ENCODE assay signal across 12 cellular contexts in genomic region chr3:128217702-128218475, GRCh38.
DNase-seq lines count a peak whose midpoint lies in the region; ATAC-seq and TF ChIP-seq lines count a peak whose summit lies in the region.
"Had no signal": no experiment of that assay in that cellular context is flagged by ENCODE, and none has a peak within 500 bp of the region (broad histone marks: within the 10 kb centered on the region; RNA-seq: fewer than 3 reads in every experiment).

No MANE protein-coding gene starts in this region.

- H3K27ac Mint-ChIP-seq in Caco-2 (ENCODE audit: unreplicated experiment): peak overlapping the region; percentile 78
- H3K27ac Mint-ChIP-seq: naive B cell had no signal

- H3K9me2 ChIP-seq in OCI-LY7 (ENCODE audit: insufficient read depth, low read length): no peaks in the 10 kb centered on the region

- TF ChIP-seq CTCF in Caco-2 (IDR thresholded peaks at IDR 0.05; ENCODE audit: insufficient read depth in 1 of 2, low read depth in 1 of 2, low read length in 1 of 2, severe bottlenecking in 1 of 2, unreplicated experiment in 1 of 2): no peak
- TF ChIP-seq CTCF in OCI-LY7 (conservative IDR thresholded peaks at IDR 0.05; ENCODE audit: low read length): no peak
- TF ChIP-seq CTCF in adrenal gland (IDR thresholded peaks at IDR 0.05): no peak

- DNase-seq in Caco-2: peak in 1 of 2 experiments; percentile 5
- DNase-seq in OCI-LY7 (ENCODE audit: low spot score): peak; percentile 55
- peak; percentile 71 for DNase-seq in fibroblast of the conjunctiva (ENCODE audit: low read depth)
- DNase-seq in activated CD8-positive, alpha-beta memory T cell treated with anti-CD3 and anti-CD28 coated beads, Interleukin-2, amount 50 U/mL, for 48 hours: no peak
- DNase-seq in NCI-H128 (lab: John Stamatoyannopoulos, UW; ENCODE audit: unreplicated experiment): no peak
- no peak for DNase-seq in adrenal gland
- DNase-seq: naive B cell; NCI-H2227 treated with DMSO at 0.1 percent for 48 hours; stimulated activated CD4-positive, alpha-beta T cell treated with anti-CD3 and anti-CD28 coated beads, Interleukin-2, amount 100 ng/mL, for 48 hours; uterus had no signal

- no peak overlapping the region for H3K4me2 ChIP-seq in OCI-LY7 (ENCODE audit: low read length)

- no peaks in the 10 kb centered on the region for H4K20me1 ChIP-seq in OCI-LY7 (ENCODE audit: insufficient read depth, low read length)

- H3K4me3 ChIP-seq in Caco-2 (ENCODE audit: low read depth, low read length) (no peak overlapping the region), OCI-LY7 (ENCODE audit: low read depth, low read length, poor library complexity, severe bottlenecking) (no peak overlapping the region), adrenal gland (no peak overlapping the region)
- H3K4me3 ChIP-seq: uterus had no signal

- intact Hi-C loops in Caco-2 (cut with micrococcal nuclease; ENCODE audit: unreplicated experiment) (no loop called here), OCI-LY7 (cut with micrococcal nuclease; ENCODE audit: unreplicated experiment) (no loop called here), adrenal gland (cut with DNase I) (no loop called here)

- H3K36me3 ChIP-seq in Caco-2 (ENCODE audit: control insufficient read depth, insufficient read depth, low read length): no peaks in the 10 kb centered on the region
- H3K36me3 ChIP-seq in OCI-LY7 (ENCODE audit: insufficient read depth, low read length): peaks cover 7% of the 10 kb centered on the region; the same call in 1 of the 2 replicates
- no peaks in the 10 kb centered on the region for H3K36me3 ChIP-seq in adrenal gland (replicated peaks in 1 of 2)
- H3K36me3 ChIP-seq: uterus had no signal

- no peak overlapping the region for H2AFZ ChIP-seq in OCI-LY7 (ENCODE audit: low read length)

- H3K27me3 ChIP-seq in Caco-2 (replicated peaks; ENCODE audit: control insufficient read depth, insufficient read depth, low read length) (no peaks in the 10 kb centered on the region), adrenal gland (no peaks in the 10 kb centered on the region)
- H3K27me3 ChIP-seq: uterus had no signal

- H3K4me1 ChIP-seq in Caco-2 (no peaks in the 10 kb centered on the region), OCI-LY7 (ENCODE audit: insufficient read depth, low read length, poor library complexity, severe bottlenecking) (peaks cover 8% of the 10 kb centered on the region), adrenal gland (replicated peaks in 1 of 2) (no peaks in the 10 kb centered on the region)
- H3K4me1 ChIP-seq: uterus had no signal

- POLR2A ChIA-PET in Caco-2 (lab: Charles Lee): no interaction called here
- POLR2A ChIA-PET in OCI-LY7 (lab: Charles Lee): interaction anchor here (1.3 kb wide), 1 partner anchor 32 kb away, joined by 3 read pairs; no protein-coding TSS in a partner anchor

- ATAC-seq in GM19463 (IDR thresholded peaks at IDR 0.05; ENCODE audit: unreplicated experiment) (peak; percentile 77), HG03196 (IDR thresholded peaks at IDR 0.05; ENCODE audit: unreplicated experiment) (no peak)

- no peaks in the 10 kb centered on the region for H3K4me1 Mint-ChIP-seq in Caco-2 (ENCODE audit: low read depth, unreplicated experiment)

- no peaks in the 10 kb centered on the region for H3K79me2 ChIP-seq in OCI-LY7 (ENCODE audit: insufficient read depth, low read depth, low read length)

- H3K36me3 Mint-ChIP-seq in Caco-2 (ENCODE audit: insufficient read depth, unreplicated experiment): peaks cover 10% of the 10 kb centered on the region

- TF ChIP-seq POLR2A in adrenal gland (IDR thresholded peaks at IDR 0.05): no peak

- 86% methylated on average over 5 of the region's 5 CpGs for WGBS in adrenal gland, 4 donors

- H3K27me3 Mint-ChIP-seq in Caco-2 (ENCODE audit: insufficient read depth, unreplicated experiment): no peaks in the 10 kb centered on the region
- H3K27me3 Mint-ChIP-seq: naive B cell had no signal

- H3K9me3 Mint-ChIP-seq in Caco-2 (ENCODE audit: unreplicated experiment): peaks cover 10% of the 10 kb centered on the region

- CTCF ChIA-PET in Caco-2 (lab: Charles Lee) (no interaction called here), OCI-LY7 (lab: Charles Lee; ENCODE audit: unreplicated experiment) (no interaction called here)

- BruUV-seq in Caco-2 (replicated peaks; lab: Mats Ljungman, UMichigan) (no TSS peak), OCI-LY7 (replicated peaks; lab: Mats Ljungman, UMichigan) (no TSS peak)

- peaks cover 9% of the 10 kb centered on the region for H3K9me3 ChIP-seq in Caco-2
- peaks cover 8% of the 10 kb centered on the region for H3K9me3 ChIP-seq in OCI-LY7 (ENCODE audit: low read length)
- no peaks in the 10 kb centered on the region for H3K9me3 ChIP-seq in adrenal gland (replicated peaks in 1 of 3)

- H3K27ac ChIP-seq in OCI-LY7 (ENCODE audit: low read depth, low read length, poor library complexity, severe bottlenecking) (no peak overlapping the region), adrenal gland (no peak overlapping the region)
- H3K27ac ChIP-seq: uterus had no signal

- no peak overlapping the region for H3K4me3 Mint-ChIP-seq in Caco-2 (ENCODE audit: unreplicated experiment)

Comparison
In these comparisons a context has a peak if more than half of its experiments do, and no peak if none do; other contexts are left out.
1. DNase-seq: peak in OCI-LY7 (single experiment) and fibroblast of the conjunctiva (single experiment); none in activated CD8-positive, alpha-beta memory T cell treated with anti-CD3 and anti-CD28 coated beads, Interleukin-2, amount 50 U/mL, for 48 hours (single experiment), NCI-H128 (single experiment) and adrenal gland (0 of 7).